Comparison of ENCODE assay signal across 12 cellular contexts in the genomic region with DNA sequence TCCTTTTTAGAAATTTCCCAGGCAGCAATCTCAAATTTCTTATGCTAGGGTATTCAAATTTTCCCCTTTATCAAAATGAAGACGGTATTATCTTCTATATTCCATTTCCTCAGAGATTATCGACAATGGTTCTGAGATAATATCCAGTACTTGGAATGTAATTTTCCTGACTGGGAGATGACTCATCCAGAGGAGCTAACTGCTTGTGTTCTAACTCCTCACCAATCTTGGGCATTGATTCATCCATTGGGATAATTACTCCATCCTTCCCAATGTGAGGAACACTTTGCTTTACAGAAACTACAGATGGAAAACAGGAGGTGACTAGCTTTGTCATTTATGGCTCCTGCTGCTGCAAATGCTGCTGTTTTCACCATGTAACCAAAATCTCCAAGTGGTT.
"Had no signal": no experiment of that assay in that cellular context is flagged by ENCODE, and none has a peak within 500 bp of the region (broad histone marks: within the 10 kb centered on the region; RNA-seq: fewer than 3 reads in every experiment).

No MANE protein-coding gene starts in this region.

- H3K9me3 ChIP-seq: transverse colon had no signal

- H3K4me1 ChIP-seq: transverse colon had no signal

- DNase-seq: activated CD4-positive, alpha-beta memory T cell treated with anti-CD3 and anti-CD28 coated beads for 36 hours; activated naive CD8-positive, alpha-beta T cell treated with anti-CD3 and anti-CD28 coated beads, Interleukin-2, amount 10 ng/mL, durations not matched to agents 7 days and 5 days; activated T-cell treated with anti-CD3 and anti-CD28 coated beads, Interleukin-2, amount 50 U/mL, for 48 hours; anterior cingulate cortex; effector memory CD4-positive, alpha-beta T cell; immature natural killer cell; left cardiac atrium; natural killer cell; right cardiac atrium; small intestine; transverse colon had no signal

- H3K27me3 ChIP-seq: transverse colon had no signal

- H3K27ac ChIP-seq: transverse colon had no signal

- ATAC-seq: left cardiac atrium, natural killer cell, right cardiac atrium had no signal

- H3K36me3 ChIP-seq: transverse colon had no signal

- FAIRE-seq: small intestine had no signal

- H3K4me3 ChIP-seq: lung, transverse colon had no signal
